Comparison of ENCODE assay signal across 11 cellular contexts in the genomic region with DNA sequence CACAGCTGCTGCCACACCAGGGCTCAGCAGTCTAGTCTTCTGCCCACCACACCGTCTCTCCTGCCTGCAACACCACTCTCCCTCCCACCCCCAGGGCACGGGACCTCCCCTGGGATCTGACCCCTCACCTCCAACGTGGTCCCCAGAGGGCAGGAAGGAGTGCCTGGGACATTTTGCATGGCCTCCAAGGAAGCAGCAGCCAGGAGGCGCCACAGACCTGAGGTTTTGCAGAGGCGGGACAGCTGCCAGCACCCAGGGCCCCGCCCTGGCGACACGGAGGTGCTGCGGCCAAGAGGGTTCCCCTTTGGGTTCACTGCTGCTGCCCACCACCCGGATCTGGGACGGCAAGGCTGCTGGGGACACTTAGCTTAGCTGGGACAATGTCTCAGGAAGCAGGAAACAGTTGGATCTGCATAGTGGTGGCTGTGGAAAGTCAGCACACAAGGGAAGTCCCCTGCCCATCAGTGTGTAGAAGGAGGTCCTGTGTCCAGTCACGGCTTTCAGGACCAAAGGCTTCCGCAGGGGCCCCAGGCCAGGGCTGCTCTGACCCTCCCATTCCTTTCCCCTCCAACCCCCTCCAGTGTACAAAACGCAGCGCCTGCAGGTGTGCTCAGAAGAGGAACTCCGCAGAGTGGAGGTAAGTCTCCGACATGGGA. TPM values are rescaled to one million over a fixed set of nuclear protein-coding genes. Genes with fewer than 3 reads are reported as not detected.
DNase-seq lines count a peak whose midpoint lies in the region; ATAC-seq and TF ChIP-seq lines count a peak whose summit lies in the region.
"Had no signal": no experiment of that assay in that cellular context is flagged by ENCODE, and none has a peak within 500 bp of the region (broad histone marks: within the 10 kb centered on the region; RNA-seq: fewer than 3 reads in every experiment).

No MANE protein-coding gene starts in this region.

- peak; percentile 71 for TF ChIP-seq CTCF in PC-3 (conservative IDR thresholded peaks at IDR 0.05; ENCODE audit: low read depth, low read length)
- TF ChIP-seq CTCF in esophagus muscularis mucosa (IDR thresholded peaks at IDR 0.05) = no peak

- POLR2A ChIA-PET in PC-3 (lab: Charles Lee; ENCODE audit: unreplicated experiment) = no interaction called here

- H3K4me3 ChIP-seq in PC-3 (ENCODE audit: low read length) (no peak overlapping the region), esophagus muscularis mucosa (no peak overlapping the region)

- no peaks in the 10 kb centered on the region for H3K79me2 ChIP-seq in PC-3 (ENCODE audit: low read length)
- H3K79me2 ChIP-seq: parathyroid adenoma had no signal

- TF ChIP-seq POLR2A in esophagus muscularis mucosa (IDR thresholded peaks at IDR 0.05; ENCODE audit: low read depth) = no peak

- H4K20me1 ChIP-seq in PC-3 (ENCODE audit: low read length) = no peaks in the 10 kb centered on the region

- CTCF ChIA-PET in PC-3 (lab: Charles Lee) = interaction anchor here (0.9 kb wide), 1 partner anchor 15 kb away, joined by 9 read pairs; no protein-coding TSS in a partner anchor

- DNase-seq in DMS 273 (lab: John Stamatoyannopoulos, UW; ENCODE audit: unreplicated experiment) (peak; percentile 63), DMS 273 treated with DMSO at 0.1 percent for 48 hours (lab: John Stamatoyannopoulos, UW) (no peak), PC-3 (peak; percentile 50), esophagus muscularis mucosa (ENCODE audit: extremely low spot score) (peak; percentile 90)
- peak; percentile 22 for DNase-seq in stimulated activated CD4-positive, alpha-beta T cell treated with anti-CD3 and anti-CD28 coated beads, Interleukin-4, amount 100 ng/mL, for 1 hour
- DNase-seq: activated CD4-positive, CD25-positive, alpha-beta regulatory T cell treated with anti-CD3 and anti-CD28 coated beads, Interleukin-2, amount 50 U/mL, for 72 hours had no signal

- ATAC-seq in PC-3 = peak; percentile 49; the same call in 1 of the 2 replicates
- no peak for ATAC-seq in HG03097 (IDR thresholded peaks at IDR 0.05; ENCODE audit: low FRiP score, unreplicated experiment)
- no peak for ATAC-seq in HG03565 (IDR thresholded peaks at IDR 0.05; ENCODE audit: unreplicated experiment)
- no peak for ATAC-seq in HG03135 (IDR thresholded peaks at IDR 0.05; ENCODE audit: unreplicated experiment)

- no peaks in the 10 kb centered on the region for H3K36me3 ChIP-seq in PC-3 (ENCODE audit: low read depth, low read length)
- no peaks in the 10 kb centered on the region for H3K36me3 ChIP-seq in esophagus muscularis mucosa

- no peaks in the 10 kb centered on the region for H3K9me2 ChIP-seq in PC-3 (replicated peaks; ENCODE audit: low read length)

- no peaks in the 10 kb centered on the region for H3K9me3 ChIP-seq in PC-3 (ENCODE audit: low read length)
- no peaks in the 10 kb centered on the region for H3K9me3 ChIP-seq in esophagus muscularis mucosa

- H3K4me1 ChIP-seq in PC-3 (ENCODE audit: insufficient read depth, low read length) = no peaks in the 10 kb centered on the region
- H3K4me1 ChIP-seq in esophagus muscularis mucosa = peaks cover 0 to 7% (median 3%) of the 10 kb centered on the region in 4 donors
- H3K4me1 ChIP-seq: parathyroid adenoma had no signal

- no peak overlapping the region for H3K4me2 ChIP-seq in PC-3 (ENCODE audit: low read length)

- H3K27me3 ChIP-seq in PC-3 (ENCODE audit: low read length) (no peaks in the 10 kb centered on the region), esophagus muscularis mucosa (peaks cover 0 to 75% (median 30%) of the 10 kb centered on the region in 4 donors)

- no peak overlapping the region for H2AFZ ChIP-seq in PC-3 (ENCODE audit: low read length)
- H2AFZ ChIP-seq: parathyroid adenoma had no signal

- no peak for TF ChIP-seq EP300 in esophagus muscularis mucosa (IDR thresholded peaks at IDR 0.05)

- no TSS peak for BruUV-seq in PC-3 (replicated peaks; lab: Mats Ljungman, UMichigan)

- 25% methylated on average over 10 of the region's 17 CpGs for WGBS in esophagus muscularis mucosa

- H3K27ac ChIP-seq in PC-3 (ENCODE audit: low read length) = no peak overlapping the region
- no peak overlapping the region for H3K27ac ChIP-seq in esophagus muscularis mucosa (replicated peaks in 1 of 4)
- H3K27ac ChIP-seq: parathyroid adenoma had no signal

- no peak overlapping the region for H3K9ac ChIP-seq in PC-3 (ENCODE audit: low read length)
- H3K9ac ChIP-seq: parathyroid adenoma had no signal

- intact Hi-C loops in PC-3 (cut with micrococcal nuclease) = no loop called here
- intact Hi-C loops in esophagus muscularis mucosa (cut with DNase I) = no loop called here

- H3F3A ChIP-seq in PC-3 (ENCODE audit: low read length, unreplicated experiment) = no peaks in the 10 kb centered on the region

RNA-seq across cellular contexts. Expression of a gene that starts 13.8 kb away (rescaled TPM):
- total RNA-seq in PC-3 (2014; rRNA removed) = not detected in 2 replicates
- total RNA-seq in esophagus muscularis mucosa = not detected
- total RNA-seq: temporal lobe had no signal
